ENCODE assay signal across 22 cellular contexts in genomic region chr17:32741381-32741780, GRCh38.
DNase-seq lines count a peak whose midpoint lies in the region; TF ChIP-seq lines count a peak whose summit lies in the region.
"Had no signal": no experiment of that assay in that cellular context is flagged by ENCODE, and none has a peak within 500 bp of the region (broad histone marks: within the 10 kb centered on the region; RNA-seq: fewer than 3 reads in every experiment).

No MANE protein-coding gene starts in this region.

- TF ChIP-seq CTCF in AG10803 (conservative IDR thresholded peaks at IDR 0.05; ENCODE audit: low read length) (no peak), RWPE1 (conservative IDR thresholded peaks at IDR 0.05; ENCODE audit: low read depth) (no peak), colonic mucosa (IDR thresholded peaks at IDR 0.05) (no peak)

- H3K27me3 ChIP-seq in GM23248 (replicated peaks; ENCODE audit: insufficient read depth) (no peaks in the 10 kb centered on the region), colonic mucosa (no peaks in the 10 kb centered on the region)

- no peaks in the 10 kb centered on the region for H3K79me2 ChIP-seq in GM23248 (ENCODE audit: insufficient read depth)

- H3K9me2 ChIP-seq in GM23248 (ENCODE audit: insufficient read depth): no peaks in the 10 kb centered on the region

- POLR2A ChIA-PET in RWPE1 (lab: Yijun Ruan, JAX; ENCODE audit: low non-redundant PET): no interaction called here

- H3K4me3 ChIP-seq in AG10803 (ENCODE audit: low read length): no peak overlapping the region
- H3K4me3 ChIP-seq in GM23248: no peak overlapping the region
- no peak overlapping the region for H3K4me3 ChIP-seq in colonic mucosa
- H3K4me3 ChIP-seq: GM12878, GM23338, PC-9, SK-N-MC had no signal

- in situ Hi-C loops in GM23248 (cut with MboI): loop anchor here (10.0 kb wide), 1 partner anchor 247 kb away; no protein-coding TSS in a partner anchor

- peak overlapping the region; percentile 47 for H3K27ac ChIP-seq in GM23248
- H3K27ac ChIP-seq in RWPE1: no peak overlapping the region
- no peak overlapping the region for H3K27ac ChIP-seq in colonic mucosa
- H3K27ac ChIP-seq: PC-9, SK-N-MC had no signal

- no peak overlapping the region for H3K9ac ChIP-seq in GM23248
- no peak overlapping the region for H3K9ac ChIP-seq in colonic mucosa (ENCODE audit: low read depth in 2 of 2, low read length in 2 of 2)

- DNase-seq in AG10803 (ENCODE audit: low read depth): peak; percentile 59
- DNase-seq in GM23248: peak; percentile 72
- peak; percentile 30 for DNase-seq in amniotic epithelial cell (ENCODE audit: low read depth)
- peak; percentile 27 for DNase-seq in foreskin melanocyte
- no peak for DNase-seq in RWPE1 (ENCODE audit: low spot score)
- DNase-seq in medulla oblongata (ENCODE audit: extremely low spot score): no peak
- no peak for DNase-seq in NCI-H128 (lab: John Stamatoyannopoulos, UW; ENCODE audit: unreplicated experiment)
- DNase-seq in colonic mucosa: no peak
- DNase-seq: 8988T, GF-D8, Kasumi-1, NCI-H1417 treated with DMSO at 0.1 percent for 48 hours, NCI-H187, NCI-H446 treated with DMSO at 0.1 percent for 48 hours, NCI-H69, PC-9, RPMI8226, SHP77 treated with DMSO at 0.1 percent for 48 hours, SW 1271 had no signal

- CTCF ChIA-PET in RWPE1 (lab: Yijun Ruan, JAX): no interaction called here

- WGBS in GM23248 (ENCODE audit: low coverage in 1 of 2, low lambda C conversion rate in 2 of 2, missing lambda C conversion rate in 2 of 2), 2 experiments: 11 to 23% methylated on average over 1 of the region's 1 CpG

- H3K4me2 ChIP-seq in GM23248 (ENCODE audit: unreplicated experiment): no peak overlapping the region
- H3K4me2 ChIP-seq: GM23338, PC-9 had no signal

- H2AFZ ChIP-seq in GM23248: no peak overlapping the region
- H2AFZ ChIP-seq: GM23338, PC-9 had no signal

- H4K20me1 ChIP-seq in GM23248 (ENCODE audit: insufficient read depth): no peaks in the 10 kb centered on the region

- intact Hi-C loops in colonic mucosa (cut with DNase I): no loop called here

- peaks cover 37% of the 10 kb centered on the region for H3K4me1 ChIP-seq in GM23248 (ENCODE audit: insufficient read depth)
- peaks cover 4% of the 10 kb centered on the region for H3K4me1 ChIP-seq in colonic mucosa

- H3K9me3 ChIP-seq in GM23248 (ENCODE audit: low read depth) (no peaks in the 10 kb centered on the region), colonic mucosa (no peaks in the 10 kb centered on the region)

- H3K36me3 ChIP-seq in GM23248 (ENCODE audit: low read depth) (peaks cover 9% of the 10 kb centered on the region; the same call in 1 of the 2 replicates), colonic mucosa (no peaks in the 10 kb centered on the region)

- H3F3A ChIP-seq in GM23248 (ENCODE audit: insufficient read depth): peaks cover 38% of the 10 kb centered on the region

Comparison
In these comparisons a context has a peak if more than half of its experiments do, and no peak if none do; other contexts are left out.
1. DNase-seq: peak in AG10803 (single experiment), GM23248 (single experiment), amniotic epithelial cell (single experiment) and foreskin melanocyte (single experiment); none in RWPE1 (single experiment), medulla oblongata (single experiment), NCI-H128 (single experiment) and colonic mucosa (single experiment).